8 cellular contexts compared by ENCODE assay signal in genomic region chr6:43020847-43021246, GRCh38. TPM values are rescaled to one million over a fixed set of nuclear protein-coding genes. Genes with fewer than 3 reads are reported as not detected.
A peak's percentile ranks its signal among the peaks of the same experiment; 100 is the strongest.
DNase-seq lines count a peak whose midpoint lies in the region; FAIRE-seq and TF ChIP-seq lines count a peak whose summit lies in the region.

No MANE protein-coding gene starts in this region.

- H3K4me2 ChIP-seq in neural progenitor cell: peak overlapping the region; percentile 84

- H3K4me1 ChIP-seq in NT2/D1 (ENCODE audit: insufficient read depth, insufficient read length) (peaks cover 11% of the 10 kb centered on the region), endodermal cell (ENCODE audit: control insufficient read depth, insufficient read depth, low read length) (peaks cover 8% of the 10 kb centered on the region), neural progenitor cell (peaks cover 9% of the 10 kb centered on the region)

- H3K27ac ChIP-seq in endodermal cell (ENCODE audit: low read depth, low read length) (peak overlapping the region; percentile 63), neural progenitor cell (peak overlapping the region; percentile 20)

- H3K79me2 ChIP-seq in neural progenitor cell (ENCODE audit: low read depth): peaks cover 56% of the 10 kb centered on the region

- H3F3A ChIP-seq in neural progenitor cell (ENCODE audit: low read depth): peaks cover 31% of the 10 kb centered on the region

- H3K27me3 Mint-ChIP-seq in endodermal cell (ENCODE audit: insufficient read depth) (no peaks in the 10 kb centered on the region), neural progenitor cell (ENCODE audit: insufficient read depth, low read depth) (peaks cover 7% of the 10 kb centered on the region)

- H3K4me1 Mint-ChIP-seq in endodermal cell: peaks cover 16% of the 10 kb centered on the region
- H3K4me1 Mint-ChIP-seq in neural progenitor cell: peaks cover 8% of the 10 kb centered on the region

- no peak for TF ChIP-seq CTCF in endodermal cell (conservative IDR thresholded peaks at IDR 0.05)
- TF ChIP-seq CTCF in neural progenitor cell (IDR thresholded peaks at IDR 0.05): no peak

- 65% methylated on average over 5 of the region's 5 CpGs; no CpG with 5 or more reads in 1 of the 2 experiments for WGBS in endodermal cell (ENCODE audit: insufficient coverage in 1 of 2, insufficient read length in 1 of 2), 2 experiments

- no peak for TF ChIP-seq POLR2A in erythroblast (IDR thresholded peaks at IDR 0.05; ENCODE audit: low read length)

- peak overlapping the region; percentile 98 for H3K4me3 Mint-ChIP-seq in endodermal cell
- H3K4me3 Mint-ChIP-seq in neural progenitor cell: peak overlapping the region; percentile 99

- FAIRE-seq in urothelium cell line (lab: Jason Lieb, UNC): no peak

- H3K27me3 ChIP-seq in NT2/D1 (ENCODE audit: insufficient read depth, insufficient read length): no peaks in the 10 kb centered on the region
- H3K27me3 ChIP-seq in endodermal cell (ENCODE audit: control insufficient read depth, insufficient read depth, low read length, poor library complexity, severe bottlenecking): no peaks in the 10 kb centered on the region
- no peaks in the 10 kb centered on the region for H3K27me3 ChIP-seq in neural progenitor cell

- H3K36me3 ChIP-seq in NT2/D1 (ENCODE audit: insufficient read depth, insufficient read length, low read length): peaks cover 68% of the 10 kb centered on the region
- H3K36me3 ChIP-seq in endodermal cell (ENCODE audit: control insufficient read depth, insufficient read depth, low read length): peaks cover 64% of the 10 kb centered on the region
- no peaks in the 10 kb centered on the region for H3K36me3 ChIP-seq in neural progenitor cell

- H3K9me3 ChIP-seq in NT2/D1 (ENCODE audit: insufficient read depth, low read length) (no peaks in the 10 kb centered on the region), endodermal cell (ENCODE audit: control insufficient read depth, low read length) (no peaks in the 10 kb centered on the region), neural progenitor cell (ENCODE audit: low read depth) (no peaks in the 10 kb centered on the region)

- peaks cover 10% of the 10 kb centered on the region for H4K20me1 ChIP-seq in neural progenitor cell (ENCODE audit: low read depth)

- H3K9ac ChIP-seq in NT2/D1 (ENCODE audit: insufficient read length, low read depth) (peak overlapping the region; percentile 88), endodermal cell (ENCODE audit: extremely low read depth, low read length, poor library complexity, severe bottlenecking) (peak overlapping the region; percentile 92), neural progenitor cell (peak overlapping the region; percentile 76)

- DNase-seq in ELF-1 (ENCODE audit: low read depth, low spot score) (peak; percentile 68), NT2/D1 (ENCODE audit: low read depth, low spot score) (no peak), endodermal cell (peak; percentile 81), neural progenitor cell (ENCODE audit: low spot score) (peak; percentile 50), urothelium cell line (ENCODE audit: low spot score) (no peak), AML-193 (lab: John Stamatoyannopoulos, UW) (no peak), erythroblast (lab: John Stamatoyannopoulos, UW) (no peak), GF-D8 (lab: John Stamatoyannopoulos, UW) (no peak)

- H3K36me3 Mint-ChIP-seq in endodermal cell (ENCODE audit: low read depth): peaks cover 42% of the 10 kb centered on the region
- H3K36me3 Mint-ChIP-seq in neural progenitor cell: peaks cover 8% of the 10 kb centered on the region

- H3K27ac Mint-ChIP-seq in endodermal cell (peak overlapping the region; percentile 95), neural progenitor cell (no peak overlapping the region)

- peak overlapping the region; percentile 45 for H2AFZ ChIP-seq in neural progenitor cell (replicated peaks)

- H3K9me3 Mint-ChIP-seq in endodermal cell (no peaks in the 10 kb centered on the region), neural progenitor cell (no peaks in the 10 kb centered on the region)

- H3K4me3 ChIP-seq in NT2/D1 (ENCODE audit: insufficient read length, low read depth) (peak overlapping the region; percentile 84), endodermal cell (ENCODE audit: low read length) (peak overlapping the region; percentile 98), neural progenitor cell (peak overlapping the region; percentile 91)

RNA-seq across cellular contexts. Expression of gene RRP36, which starts 0.6 kb away (rescaled TPM):
- total RNA-seq in endodermal cell: 10 to 100 TPM; 76.9 to 80.6 TPM
- 68.7 TPM for polyA plus RNA-seq in endodermal cell (2013, experiment 1 of 2)
- 67.9 TPM for polyA plus RNA-seq in endodermal cell (2013, experiment 2 of 2)
- 77.8 and 93.3 TPM in 2 replicates for total RNA-seq in neural progenitor cell (ENCODE audit: low replicate concordance)

RNA-seq across cellular contexts. Expression of gene KLHDC3, which starts 6.8 kb away (rescaled TPM):
- total RNA-seq in endodermal cell (100 to 1,000 TPM; 124 to 135 TPM), neural progenitor cell (ENCODE audit: low replicate concordance) (122 and 165 TPM in 2 replicates)
- 111 TPM for polyA plus RNA-seq in endodermal cell (2013, experiment 1 of 2)
- polyA plus RNA-seq in endodermal cell (2013, experiment 2 of 2): 113 TPM

RNA-seq across cellular contexts. Expression of gene MEA1, which starts 7.1 kb away (rescaled TPM):
- total RNA-seq in endodermal cell: 100 to 1,000 TPM in 1 of 2 donors, 10 to 100 TPM in 1; 93.3 to 104 TPM
- polyA plus RNA-seq in endodermal cell (2013, experiment 1 of 2): 93.7 TPM
- 85.4 TPM for polyA plus RNA-seq in endodermal cell (2013, experiment 2 of 2)
- total RNA-seq in neural progenitor cell (ENCODE audit: low replicate concordance): 73.1 and 88.3 TPM in 2 replicates

RNA-seq across cellular contexts. Expression of gene CUL7, which starts 32.8 kb away (rescaled TPM):
- 10 to 100 TPM; 39.0 to 51.7 TPM for total RNA-seq in endodermal cell
- polyA plus RNA-seq in endodermal cell (2013, experiment 1 of 2): 37.9 TPM
- polyA plus RNA-seq in endodermal cell (2013, experiment 2 of 2): 36.0 TPM
- total RNA-seq in neural progenitor cell (ENCODE audit: low replicate concordance): 23.1 and 43.7 TPM in 2 replicates

RNA-seq across cellular contexts. Expression of gene PPP2R5D, which starts 36.5 kb away (rescaled TPM):
- 10 to 100 TPM; 57.5 to 59.1 TPM for total RNA-seq in endodermal cell
- polyA plus RNA-seq in endodermal cell (2013, experiment 1 of 2): 62.5 TPM
- 65.9 TPM for polyA plus RNA-seq in endodermal cell (2013, experiment 2 of 2)
- total RNA-seq in neural progenitor cell (ENCODE audit: low replicate concordance): 75.0 and 103 TPM in 2 replicates

Comparison
In these comparisons a context has a peak if more than half of its experiments do, and no peak if none do; other contexts are left out.
1. DNase-seq: peak in ELF-1 (single experiment), endodermal cell (single experiment) and neural progenitor cell (single experiment); none in NT2/D1 (single experiment), urothelium cell line (single experiment), AML-193 (0 of 2), erythroblast (0 of 2) and GF-D8 (single experiment).
2. Peak in every context shown above with its lines, with median percentiles within 50 percentile points of each other: H3K4me3 ChIP-seq and H3K9ac ChIP-seq.